ENCODE assay signal across 8 cellular contexts in the genomic region with DNA sequence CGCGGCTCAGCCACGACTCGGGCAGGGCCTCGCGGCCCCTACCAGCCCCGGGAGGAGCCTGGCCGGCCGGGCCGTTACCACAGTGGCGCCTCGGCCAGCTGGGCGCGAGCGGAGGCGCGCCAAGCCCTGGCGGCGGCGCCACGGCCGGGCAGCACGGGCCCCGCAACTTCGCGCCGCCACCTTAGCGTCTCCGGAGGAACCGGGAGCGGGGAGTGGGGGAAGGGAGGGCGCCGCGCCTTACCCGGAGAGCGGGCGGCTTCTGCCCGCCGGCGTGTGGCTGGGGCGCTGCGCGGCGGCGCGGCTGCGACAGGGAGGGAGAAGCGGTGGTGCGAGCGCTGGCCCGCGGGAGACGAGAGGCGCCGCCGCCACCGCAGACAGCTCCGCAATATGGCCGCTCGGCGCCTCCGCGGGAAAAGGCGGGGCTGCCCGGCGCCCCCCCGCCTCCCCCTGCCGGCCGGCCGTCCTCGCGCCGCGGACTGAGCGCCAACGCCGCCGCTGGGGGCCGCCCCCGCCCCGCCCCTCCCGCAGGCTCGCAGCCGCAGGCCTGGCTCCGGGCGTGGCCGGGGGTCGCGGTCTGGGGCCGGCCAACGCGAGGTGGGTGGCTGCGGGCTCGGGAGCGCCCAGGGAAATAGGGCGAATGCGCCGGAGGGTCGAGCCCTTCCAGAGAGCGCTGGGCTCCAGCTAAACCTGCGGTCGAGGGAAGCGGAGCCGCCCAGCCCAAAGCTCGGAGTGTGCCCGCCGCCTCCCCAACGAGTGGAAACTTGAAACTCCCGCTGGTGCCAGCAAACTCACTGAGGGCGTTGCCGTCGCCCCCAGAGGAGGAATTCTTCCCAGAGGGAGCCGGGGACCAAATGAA. TPM values are rescaled to one million over a fixed set of nuclear protein-coding genes. Genes with fewer than 3 reads are reported as not detected.
DNase-seq lines count a peak whose midpoint lies in the region; ATAC-seq and TF ChIP-seq lines count a peak whose summit lies in the region.

RDX (minus strand) TSS at position 389 of the 856 bp plus-strand sequence. CDS start 16,922 bp downstream, outside the sequence.

- H3K36me3 ChIP-seq in ectodermal cell (ENCODE audit: control insufficient read depth, insufficient read depth, low read length): no peaks in the 10 kb centered on the region

- ATAC-seq in GM18909 (IDR thresholded peaks at IDR 0.05; ENCODE audit: poor library complexity, unreplicated experiment) (peak; percentile 79), HG03135 (IDR thresholded peaks at IDR 0.05; ENCODE audit: unreplicated experiment) (peak; percentile 67)

- intact Hi-C loops in lower leg skin (cut with DNase I; ENCODE audit: low total_unique reads): no loop called here

- peak within 1 kb of the TSS; percentile 84 for H3K4me3 ChIP-seq in ectodermal cell (ENCODE audit: insufficient read depth, low read depth, low read length)
- H3K4me3 ChIP-seq in lower leg skin (ENCODE audit: low read depth, poor library complexity, severe bottlenecking): peak within 1 kb of the TSS; percentile 86

- H3K4me1 ChIP-seq in ectodermal cell (ENCODE audit: control insufficient read depth, insufficient read depth, low read length): peaks cover 4% of the 10 kb centered on the region

- DNase-seq in Ammon's horn (ENCODE audit: low spot score) (peak; percentile 70), NCI-H510A (lab: John Stamatoyannopoulos, UW) (peak; percentile 67), lower leg skin (ENCODE audit: low spot score in 2 of 2) (peak; percentile 63 to 95)
- DNase-seq in activated CD4-positive, alpha-beta T cell treated with anti-CD3 and anti-CD28 coated beads, Interleukin-2, amount 50 U/mL, for 48 hours: peak; percentile 65 to 71
- DNase-seq in stimulated activated CD4-positive, alpha-beta T cell treated with anti-CD3 and anti-CD28 coated beads, Interleukin-4, amount 100 ng/mL, for 4 hours: peak; percentile 46 to 67

- no peak for TF ChIP-seq POLR2A in lower leg skin (IDR thresholded peaks at IDR 0.05)

- 0% methylated on average over 113 of the region's 113 CpGs for WGBS in ectodermal cell, 2 experiments
- 0 to 2% methylated on average over 26 to 54 of the region's 113 CpGs for WGBS in lower leg skin, 2 donors

- no peaks in the 10 kb centered on the region for H3K9me3 ChIP-seq in ectodermal cell (ENCODE audit: control insufficient read depth, low read length)

- TF ChIP-seq CTCF in lower leg skin (IDR thresholded peaks at IDR 0.05): no peak

- H3K27me3 ChIP-seq in ectodermal cell (ENCODE audit: control insufficient read depth, insufficient read depth, low read length, poor library complexity, severe bottlenecking): no peaks in the 10 kb centered on the region

- H3K27ac ChIP-seq in ectodermal cell (ENCODE audit: insufficient read depth, low read depth, low read length, poor library complexity, severe bottlenecking): peak within 1 kb of the TSS; percentile 93

RNA-seq across cellular contexts. Expression of gene RDX, which starts in this region (rescaled TPM):
- 100 TPM for polyA plus RNA-seq in ectodermal cell (2013, experiment 1 of 4)
- polyA plus RNA-seq in ectodermal cell (2013, experiment 2 of 4): 91.7 TPM
- polyA plus RNA-seq in ectodermal cell (2013, experiment 3 of 4): 80.0 TPM
- polyA plus RNA-seq in ectodermal cell (2013, experiment 4 of 4): 87.8 TPM
- total RNA-seq in lower leg skin: 10 to 100 TPM; 26.5 to 42.3 (median 32.6) TPM

Comparison
In these comparisons a context has a peak if more than half of its experiments do, and no peak if none do; other contexts are left out.
1. Peak in every context shown above with its lines: DNase-seq, ATAC-seq, H3K4me3 ChIP-seq and H3K27ac ChIP-seq.